ENCODE assay signal across 9 cellular contexts in the genomic region with DNA sequence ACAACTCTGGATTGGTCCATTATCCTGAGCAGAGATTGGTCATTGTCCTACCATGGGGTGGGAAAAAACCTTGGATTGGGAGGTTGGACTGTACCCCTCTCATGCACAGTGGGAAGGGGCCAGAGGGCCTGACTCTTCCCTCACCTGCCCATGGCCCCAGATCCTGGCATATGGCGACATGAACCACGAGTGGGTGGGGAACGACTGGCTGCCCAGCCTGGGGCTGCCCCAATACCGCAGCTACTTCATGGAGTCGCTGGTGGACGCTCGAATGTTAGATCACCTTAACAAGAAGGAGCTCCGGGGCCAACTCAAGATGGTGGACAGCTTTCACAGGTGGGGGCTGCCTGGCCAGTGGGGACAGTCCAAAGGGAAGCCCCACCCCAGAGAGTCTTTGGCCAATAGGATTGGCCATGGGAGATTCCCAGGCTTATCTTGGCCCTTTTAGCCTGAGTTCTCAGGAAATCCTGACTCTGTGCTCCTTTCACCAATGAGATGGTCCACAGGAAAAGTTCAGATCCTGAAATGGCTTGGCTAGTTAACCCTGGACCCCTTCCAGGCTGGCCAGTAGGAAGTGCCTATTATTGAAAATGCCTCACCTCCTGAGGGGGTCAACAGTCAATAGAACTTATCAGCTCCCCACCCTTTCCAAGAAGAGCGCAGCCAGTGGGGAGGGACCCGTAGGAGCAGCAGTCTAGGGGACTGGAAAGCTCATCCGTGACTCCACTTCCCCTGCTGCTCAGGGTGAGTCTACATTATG. TPM values are rescaled to one million over a fixed set of nuclear protein-coding genes. Genes with fewer than 3 reads are reported as not detected.
DNase-seq lines count a peak whose midpoint lies in the region; ATAC-seq and TF ChIP-seq lines count a peak whose summit lies in the region.
"Had no signal": no experiment of that assay in that cellular context is flagged by ENCODE, and none has a peak within 500 bp of the region (broad histone marks: within the 10 kb centered on the region; RNA-seq: fewer than 3 reads in every experiment).

No MANE protein-coding gene starts in this region.

- no peak overlapping the region for H3K27ac Mint-ChIP-seq in activated T-cell treated with anti-CD3 and anti-CD28 coated beads, Interleukin-2, amount 50 U/mL, for 24 hours
- H3K27ac Mint-ChIP-seq: activated CD8-positive, alpha-beta memory T cell treated with anti-CD3 and anti-CD28 coated beads, Interleukin-2, amount 10 ng/mL, durations not matched to agents 7 days and 5 days had no signal

- H3K4me1 Mint-ChIP-seq in activated T-cell treated with anti-CD3 and anti-CD28 coated beads, Interleukin-2, amount 50 U/mL, for 4 hours (ENCODE audit: low read depth), result peaks cover 23% of the 10 kb centered on the region
- peaks cover 32% of the 10 kb centered on the region for H3K4me1 Mint-ChIP-seq in activated T-cell treated with anti-CD3 and anti-CD28 coated beads, Interleukin-2, amount 50 U/mL, for 24 hours (ENCODE audit: low read depth)

- TF ChIP-seq CTCF in right lobe of liver (IDR thresholded peaks at IDR 0.05) (no peak), thoracic aorta (IDR thresholded peaks at IDR 0.05) (no peak)

- H3K4me3 Mint-ChIP-seq in activated T-cell treated with anti-CD3 and anti-CD28 coated beads, Interleukin-2, amount 50 U/mL, for 4 hours, result peak overlapping the region; percentile 50
- no peak overlapping the region for H3K4me3 Mint-ChIP-seq in activated T-cell treated with anti-CD3 and anti-CD28 coated beads, Interleukin-2, amount 50 U/mL, for 24 hours
- H3K4me3 Mint-ChIP-seq: activated CD8-positive, alpha-beta memory T cell treated with anti-CD3 and anti-CD28 coated beads, Interleukin-2, amount 10 ng/mL, durations not matched to agents 7 days and 5 days had no signal

- no peaks in the 10 kb centered on the region for H3K9me3 Mint-ChIP-seq in activated T-cell treated with anti-CD3 and anti-CD28 coated beads, Interleukin-2, amount 50 U/mL, for 4 hours
- H3K9me3 Mint-ChIP-seq in activated T-cell treated with anti-CD3 and anti-CD28 coated beads, Interleukin-2, amount 50 U/mL, for 24 hours, result peaks cover 4% of the 10 kb centered on the region

- no peak for ATAC-seq in activated T-cell treated with anti-CD3 and anti-CD28 coated beads, Interleukin-2, amount 50 U/mL, for 4 hours
- no peak for ATAC-seq in right lobe of liver
- ATAC-seq in thoracic aorta (ENCODE audit: insufficient number of reproducible peaks, low FRiP score, low read depth), result no peak
- ATAC-seq: activated CD8-positive, alpha-beta memory T cell treated with anti-CD3 and anti-CD28 coated beads, Interleukin-2, amount 10 ng/mL, durations not matched to agents 7 days and 5 days had no signal

- no peaks in the 10 kb centered on the region for H3K27me3 ChIP-seq in right lobe of liver
- H3K27me3 ChIP-seq in thoracic aorta (replicated peaks; ENCODE audit: insufficient read depth), result no peaks in the 10 kb centered on the region

- H3K27ac ChIP-seq in cingulate gyrus (ENCODE audit: low read depth, low read length), result peak overlapping the region; percentile 47
- peak overlapping the region in 2 of 3 donors; percentile 13 to 56 for H3K27ac ChIP-seq in right lobe of liver
- H3K27ac ChIP-seq in thoracic aorta, result no peak overlapping the region

- 66% methylated on average over 3 of the region's 11 CpGs for WGBS in right lobe of liver (ENCODE audit: insufficient coverage, low coverage, low lambda C conversion rate, missing lambda C conversion rate)

- no peaks in the 10 kb centered on the region for H3K36me3 Mint-ChIP-seq in activated T-cell treated with anti-CD3 and anti-CD28 coated beads, Interleukin-2, amount 50 U/mL, for 4 hours (ENCODE audit: insufficient read depth)
- H3K36me3 Mint-ChIP-seq in activated T-cell treated with anti-CD3 and anti-CD28 coated beads, Interleukin-2, amount 50 U/mL, for 24 hours (ENCODE audit: low read depth), result no peaks in the 10 kb centered on the region
- H3K36me3 Mint-ChIP-seq: activated CD8-positive, alpha-beta memory T cell treated with anti-CD3 and anti-CD28 coated beads, Interleukin-2, amount 10 ng/mL, durations not matched to agents 7 days and 5 days had no signal

- H3K4me1 ChIP-seq in right lobe of liver (peaks cover 0 to 14% (median 2%) of the 10 kb centered on the region in 4 donors), thoracic aorta (ENCODE audit: control insufficient read depth in 1 of 2, low read depth in 2 of 2) (peaks cover 22 to 30% of the 10 kb centered on the region in 2 donors)

- intact Hi-C loops in right lobe of liver (cut with DNase I), result no loop called here

- H3K36me3 ChIP-seq in right lobe of liver (no peaks in the 10 kb centered on the region), thoracic aorta (no peaks in the 10 kb centered on the region)

- no peaks in the 10 kb centered on the region for H3K9me3 ChIP-seq in right lobe of liver
- no peaks in the 10 kb centered on the region for H3K9me3 ChIP-seq in thoracic aorta

- H3K4me3 ChIP-seq in right lobe of liver, result peak overlapping the region in 1 of 3 donors; percentile 68
- peak overlapping the region; percentile 79 for H3K4me3 ChIP-seq in thoracic aorta

- no peak for DNase-seq in activated T-cell treated with anti-CD3 and anti-CD28 coated beads, Interleukin-2, amount 50 U/mL, for 4 hours
- DNase-seq in activated T-cell treated with anti-CD3 and anti-CD28 coated beads, Interleukin-2, amount 50 U/mL, for 24 hours, result no peak
- DNase-seq in right lobe of liver (no peak), thoracic aorta (ENCODE audit: low spot score) (no peak), NCI-H1694 (lab: John Stamatoyannopoulos, UW) (no peak), NCI-H446 treated with DMSO at 0.1 percent for 48 hours (lab: John Stamatoyannopoulos, UW) (no peak), SHP77 treated with DMSO at 0.1 percent for 48 hours (lab: John Stamatoyannopoulos, UW) (no peak)
- DNase-seq: activated CD8-positive, alpha-beta memory T cell treated with anti-CD3 and anti-CD28 coated beads, Interleukin-2, amount 10 ng/mL, durations not matched to agents 7 days and 5 days had no signal

- H3K27me3 Mint-ChIP-seq in activated T-cell treated with anti-CD3 and anti-CD28 coated beads, Interleukin-2, amount 50 U/mL, for 4 hours (ENCODE audit: low read depth), result peaks cover 67% of the 10 kb centered on the region
- H3K27me3 Mint-ChIP-seq in activated T-cell treated with anti-CD3 and anti-CD28 coated beads, Interleukin-2, amount 50 U/mL, for 24 hours, result peaks cover 73% of the 10 kb centered on the region

- TF ChIP-seq POLR2A in right lobe of liver (IDR thresholded peaks at IDR 0.05), result no peak

RNA-seq across cellular contexts. Expression of a gene that starts 7.1 kb away (rescaled TPM):
- total RNA-seq in activated T-cell treated with anti-CD3 and anti-CD28 coated beads, Interleukin-2, amount 50 U/mL, for 4 hours, result not detected
- total RNA-seq in right lobe of liver, result under 1 TPM in 4 of 6 experiments, not detected in 2; 0.18 to 0.68 (median 0.19) TPM
- total RNA-seq in thoracic aorta, result 1 to 10 TPM; 2.2 to 6.5 TPM
- total RNA-seq: activated CD8-positive, alpha-beta memory T cell treated with anti-CD3 and anti-CD28 coated beads, Interleukin-2, amount 10 ng/mL, durations not matched to agents 7 days and 5 days had no signal

RNA-seq across cellular contexts. Expression of a gene that starts 9.5 kb away (rescaled TPM):
- total RNA-seq in activated T-cell treated with anti-CD3 and anti-CD28 coated beads, Interleukin-2, amount 50 U/mL, for 4 hours, result under 1 TPM; 0.37 to 0.43 (median 0.38) TPM
- 10 to 100 TPM in 5 of 6 experiments, 1 to 10 TPM in 1; 9.2 to 31.1 (median 14.3) TPM for total RNA-seq in right lobe of liver
- 10 to 100 TPM; 48.3 to 65.9 TPM for total RNA-seq in thoracic aorta

RNA-seq across cellular contexts. Expression of a gene that starts 28.8 kb away (rescaled TPM):
- total RNA-seq in activated T-cell treated with anti-CD3 and anti-CD28 coated beads, Interleukin-2, amount 50 U/mL, for 4 hours, result 1 to 10 TPM; 3.4 to 5.0 (median 4.0) TPM
- total RNA-seq in right lobe of liver (1 to 10 TPM; 1.8 to 6.6 (median 3.1) TPM), thoracic aorta (1 to 10 TPM; 2.7 to 5.0 TPM)

RNA-seq across cellular contexts. Expression of a gene that starts 29.2 kb away (rescaled TPM):
- 1 to 10 TPM; 1.5 to 2.9 (median 2.6) TPM for total RNA-seq in activated T-cell treated with anti-CD3 and anti-CD28 coated beads, Interleukin-2, amount 50 U/mL, for 4 hours
- total RNA-seq in right lobe of liver, result 1 to 10 TPM in 5 of 6 experiments, under 1 TPM in 1; 0.73 to 8.1 (median 1.5) TPM
- total RNA-seq in thoracic aorta, result not detected

RNA-seq across cellular contexts. Expression of a gene that starts 33.9 kb away (rescaled TPM):
- total RNA-seq in activated T-cell treated with anti-CD3 and anti-CD28 coated beads, Interleukin-2, amount 50 U/mL, for 4 hours, result 1 to 10 TPM; 4.0 to 6.3 (median 4.2) TPM
- total RNA-seq in right lobe of liver, result 1 to 10 TPM; 1.5 to 4.3 (median 2.4) TPM
- total RNA-seq in thoracic aorta, result 10 to 100 TPM in 1 of 2 donors, not detected in 1; 19.8 TPM

Comparison
In these comparisons a context has a peak if more than half of its experiments do, and no peak if none do; other contexts are left out.
1. H3K27ac ChIP-seq: peak in cingulate gyrus (single experiment) and right lobe of liver (2 of 3); none in thoracic aorta (0 of 2).
2. RNA of a gene that starts 9.5 kb away (total RNA-seq): 48.3 to 65.9 TPM in thoracic aorta and 9.2 to 31.1 TPM in right lobe of liver; 0.37 to 0.43 TPM in activated T-cell treated with anti-CD3 and anti-CD28 coated beads, Interleukin-2, amount 50 U/mL, for 4 hours; every median in the first group is over 4 times any median in the second.